8 cellular contexts compared by ENCODE assay signal in genomic region chr6:129671442-129672344, GRCh38. TPM values are rescaled to one million over a fixed set of nuclear protein-coding genes. Genes with fewer than 3 reads are reported as not detected.
DNase-seq lines count a peak whose midpoint lies in the region; ATAC-seq and TF ChIP-seq lines count a peak whose summit lies in the region.

No MANE protein-coding gene starts in this region.

- H4K20me1 ChIP-seq in DOHH2 (ENCODE audit: control insufficient read depth, insufficient read depth, low read depth, low read length), result no peaks in the 10 kb centered on the region

- ATAC-seq in GM21619 (IDR thresholded peaks at IDR 0.05; ENCODE audit: unreplicated experiment) (peak; percentile 78), gastroesophageal sphincter (peak; percentile 41)

- DNase-seq in activated CD8-positive, alpha-beta memory T cell treated with anti-CD3 and anti-CD28 coated beads for 24 hours, result peak; percentile 79
- DNase-seq in stimulated activated CD4-positive, alpha-beta T cell treated with anti-CD3 and anti-CD28 coated beads, Interleukin-12 subunit alpha, Interleukin-12 subunit beta, amount 100 ng/mL, for 4 hours, result peak; percentile 52
- no peak for DNase-seq in NCI-H524 treated with DMSO at 0.1 percent for 48 hours (lab: John Stamatoyannopoulos, UW)
- DNase-seq in cerebellum (ENCODE audit: low spot score), result no peak

- H3K27ac ChIP-seq in DOHH2 (ENCODE audit: low read depth, low read length), result no peak overlapping the region
- H3K27ac ChIP-seq in KOPT-K1 (ENCODE audit: low read depth, low read length, poor library complexity, severe bottlenecking), result peak overlapping the region; percentile 51
- peak overlapping the region in 3 of 4 donors; percentile 43 to 60 (median 51) for H3K27ac ChIP-seq in gastroesophageal sphincter

- H3F3A ChIP-seq in DOHH2 (ENCODE audit: control insufficient read depth, insufficient read depth), result no peaks in the 10 kb centered on the region

- H3K4me1 ChIP-seq in DOHH2 (ENCODE audit: control insufficient read depth, low read length) (peaks cover 14% of the 10 kb centered on the region), gastroesophageal sphincter (peaks cover 0 to 19% (median 0%) of the 10 kb centered on the region in 3 donors)

- H3K79me2 ChIP-seq in DOHH2 (ENCODE audit: control insufficient read depth, low read length), result no peaks in the 10 kb centered on the region

- H3K9me3 ChIP-seq in DOHH2 (ENCODE audit: control insufficient read depth, insufficient read depth, low read length), result no peaks in the 10 kb centered on the region
- no peaks in the 10 kb centered on the region for H3K9me3 ChIP-seq in KOPT-K1 (ENCODE audit: insufficient read depth, low read length, poor library complexity, severe bottlenecking)
- no peaks in the 10 kb centered on the region for H3K9me3 ChIP-seq in gastroesophageal sphincter

- H3K4me3 ChIP-seq in DOHH2 (ENCODE audit: low read length) (no peak overlapping the region), gastroesophageal sphincter (no peak overlapping the region)

- 81 to 88% methylated on average over 6 to 10 of the region's 10 CpGs for WGBS in gastroesophageal sphincter (ENCODE audit: low coverage in 1 of 2), 2 donors

- TF ChIP-seq EP300 in gastroesophageal sphincter (IDR thresholded peaks at IDR 0.05), result no peak

- H3K27me3 ChIP-seq in DOHH2 (ENCODE audit: control insufficient read depth, low read length), result no peaks in the 10 kb centered on the region
- peaks cover 3% of the 10 kb centered on the region for H3K27me3 ChIP-seq in gastroesophageal sphincter

- peak overlapping the region; percentile 29 for H3K4me2 ChIP-seq in DOHH2 (ENCODE audit: low read length)

- no peak for TF ChIP-seq POLR2A in gastroesophageal sphincter (IDR thresholded peaks at IDR 0.05)

- H3K9me2 ChIP-seq in DOHH2 (replicated peaks; ENCODE audit: control insufficient read depth, low read length), result no peaks in the 10 kb centered on the region

- H3K36me3 ChIP-seq in DOHH2 (ENCODE audit: control insufficient read depth, low read length) (no peaks in the 10 kb centered on the region), KOPT-K1 (ENCODE audit: insufficient read depth, low read length) (no peaks in the 10 kb centered on the region), gastroesophageal sphincter (no peaks in the 10 kb centered on the region)

- TF ChIP-seq CTCF in DOHH2 (IDR thresholded peaks at IDR 0.05; ENCODE audit: low read depth, low read length, poor library complexity, severe bottlenecking) (peak; percentile 47), gastroesophageal sphincter (IDR thresholded peaks at IDR 0.05) (peak in 2 of 4 experiments; percentile 17 to 24)

RNA-seq across cellular contexts. Expression of gene ARHGAP18, which starts 38.3 kb away (rescaled TPM):
- total RNA-seq in gastroesophageal sphincter, result 10 to 100 TPM in 2 of 4 donors, 1 to 10 TPM in 2; 2.8 to 15.0 (median 9.4) TPM
- total RNA-seq in cerebellum, result 5.6 TPM

Comparison
In these comparisons a context has a peak if more than half of its experiments do, and no peak if none do; other contexts are left out.
1. DNase-seq: peak in activated CD8-positive, alpha-beta memory T cell treated with anti-CD3 and anti-CD28 coated beads for 24 hours (single experiment) and stimulated activated CD4-positive, alpha-beta T cell treated with anti-CD3 and anti-CD28 coated beads, Interleukin-12 subunit alpha, Interleukin-12 subunit beta, amount 100 ng/mL, for 4 hours (single experiment); none in NCI-H524 treated with DMSO at 0.1 percent for 48 hours (single experiment) and cerebellum (single experiment).